8 cellular contexts compared by ENCODE assay signal in genomic region chr1:9825101-9826074, GRCh38. TPM values are rescaled to one million over a fixed set of nuclear protein-coding genes. Genes with fewer than 3 reads are reported as not detected.
DNase-seq lines count a peak whose midpoint lies in the region; ATAC-seq and TF ChIP-seq lines count a peak whose summit lies in the region.

No MANE protein-coding gene starts in this region.

- H3K27me3 Mint-ChIP-seq in Caco-2 (ENCODE audit: insufficient read depth, unreplicated experiment) (no peaks in the 10 kb centered on the region), brain (peaks cover 12% of the 10 kb centered on the region)

- POLR2A ChIA-PET in Caco-2 (lab: Charles Lee), result no interaction called here

- peaks cover 28% of the 10 kb centered on the region for H3K4me1 ChIP-seq in Caco-2
- H3K4me1 ChIP-seq in iPS-15b (ENCODE audit: control insufficient read depth, insufficient read depth, low read length), result peaks cover 16% of the 10 kb centered on the region

- no peak for ATAC-seq in HG02870 (IDR thresholded peaks at IDR 0.05; ENCODE audit: unreplicated experiment)

- BruUV-seq in Caco-2 (replicated peaks; lab: Mats Ljungman, UMichigan), result no TSS peak

- intact Hi-C loops in Caco-2 (cut with micrococcal nuclease; ENCODE audit: unreplicated experiment), result no loop called here

- H3K4me3 Mint-ChIP-seq in Caco-2 (ENCODE audit: unreplicated experiment), result peak overlapping the region; percentile 59
- H3K4me3 Mint-ChIP-seq in brain, result peak overlapping the region; percentile 61 to 87 (median 73)

- H3K9me3 ChIP-seq in Caco-2 (no peaks in the 10 kb centered on the region), iPS-15b (ENCODE audit: control insufficient read depth, insufficient read depth, low read length) (no peaks in the 10 kb centered on the region)

- in situ Hi-C loops in GM13977 (cut with MboI; ENCODE audit: low pct_unique_long_range_greater_than_20kb, low sequenced_read_pairs, unreplicated experiment), result no loop called here

- H3K36me3 Mint-ChIP-seq in Caco-2 (ENCODE audit: insufficient read depth, unreplicated experiment) (no peaks in the 10 kb centered on the region), brain (no peaks in the 10 kb centered on the region)

- peak; percentile 56 to 66 for DNase-seq in Caco-2
- DNase-seq in HuH-7.5 (ENCODE audit: low spot score), result peak; percentile 60
- DNase-seq in SW 1271 (lab: John Stamatoyannopoulos, UW), result peak; percentile 67 to 70
- DNase-seq in GM13977 (ENCODE audit: low spot score), result no peak

- H3K9me3 Mint-ChIP-seq in Caco-2 (ENCODE audit: unreplicated experiment) (no peaks in the 10 kb centered on the region), brain (peaks cover 0 to 4% (median 0%) of the 10 kb centered on the region in 5 experiments)

- H3K27me3 ChIP-seq in Caco-2 (replicated peaks; ENCODE audit: control insufficient read depth, insufficient read depth, low read length) (no peaks in the 10 kb centered on the region), iPS-15b (ENCODE audit: control insufficient read depth, insufficient read depth, low read length) (peaks cover 13% of the 10 kb centered on the region)

- H3K4me3 ChIP-seq in Caco-2 (ENCODE audit: low read depth, low read length) (peak overlapping the region; percentile 17; the same call in 1 of the 2 replicates), iPS-15b (ENCODE audit: low read depth, low read length) (peak overlapping the region; percentile 71), skin epidermis (peak overlapping the region in 1 of 7 experiments; percentile 7)

- H3K9ac ChIP-seq in iPS-15b (ENCODE audit: low read depth, low read length), result no peak overlapping the region

- H3K27ac Mint-ChIP-seq in Caco-2 (ENCODE audit: unreplicated experiment) (peak overlapping the region; percentile 10), brain (peak overlapping the region; percentile 59 to 94 (median 80))

- H3K4me1 Mint-ChIP-seq in Caco-2 (ENCODE audit: low read depth, unreplicated experiment) (peaks cover 13% of the 10 kb centered on the region), brain (peaks cover 39% of the 10 kb centered on the region)

- peak overlapping the region in 12 of 21 experiments; percentile 8 to 89 (median 71) for H3K27ac ChIP-seq in skin epidermis

- no peak for TF ChIP-seq CTCF in Caco-2 (IDR thresholded peaks at IDR 0.05; ENCODE audit: insufficient read depth in 1 of 2, low read depth in 1 of 2, low read length in 1 of 2, severe bottlenecking in 1 of 2, unreplicated experiment in 1 of 2)
- TF ChIP-seq CTCF in brain (conservative IDR thresholded peaks at IDR 0.05), result no peak
- TF ChIP-seq CTCF in GM13977 (IDR thresholded peaks at IDR 0.05; ENCODE audit: extremely low read depth, insufficient read depth, missing control alignments), result no peak

- H3K36me3 ChIP-seq in Caco-2 (ENCODE audit: control insufficient read depth, insufficient read depth, low read length) (no peaks in the 10 kb centered on the region), iPS-15b (ENCODE audit: control insufficient read depth, insufficient read depth, low read length) (no peaks in the 10 kb centered on the region)

- CTCF ChIA-PET in Caco-2 (lab: Charles Lee), result interaction anchor here (1.3 kb wide), 1 partner anchor 41 kb away, joined by 3 read pairs; no protein-coding TSS in a partner anchor

RNA-seq across cellular contexts. Expression of gene CLSTN1, which starts 1.6 kb away (rescaled TPM):
- 89.2 and 102 TPM in 2 replicates for total RNA-seq in Caco-2 (2022)
- polyA plus RNA-seq in brain (ENCODE audit: insufficient read depth, low read depth, low replicate concordance), result 416 TPM
